2 cellular contexts compared by ENCODE assay signal in genomic region chr1:24643362-24644346, GRCh38.
TF ChIP-seq lines count a peak whose summit lies in the region.

No MANE protein-coding gene starts in this region.

TF ChIP-seq in SK-N-SH treated with all-trans-retinoic acid at 6 μM for 48 hours, 23 proteins besides CTCF, POLR2A, EP300 and RAD21 (continued from another document):
- TF ChIP-seq TSHZ2 (CRISPR knock-in tag; IDR thresholded peaks at IDR 0.05) = no peak
- no peak for TF ChIP-seq ARNTL (CRISPR knock-in tag; IDR thresholded peaks at IDR 0.05; ENCODE audit: borderline replicate concordance, low read depth)
- TF ChIP-seq ZFP3 (CRISPR knock-in tag; IDR thresholded peaks at IDR 0.05) = no peak
- TF ChIP-seq RARB (CRISPR knock-in tag; IDR thresholded peaks at IDR 0.05) = no peak
- TF ChIP-seq, protein P1, sequence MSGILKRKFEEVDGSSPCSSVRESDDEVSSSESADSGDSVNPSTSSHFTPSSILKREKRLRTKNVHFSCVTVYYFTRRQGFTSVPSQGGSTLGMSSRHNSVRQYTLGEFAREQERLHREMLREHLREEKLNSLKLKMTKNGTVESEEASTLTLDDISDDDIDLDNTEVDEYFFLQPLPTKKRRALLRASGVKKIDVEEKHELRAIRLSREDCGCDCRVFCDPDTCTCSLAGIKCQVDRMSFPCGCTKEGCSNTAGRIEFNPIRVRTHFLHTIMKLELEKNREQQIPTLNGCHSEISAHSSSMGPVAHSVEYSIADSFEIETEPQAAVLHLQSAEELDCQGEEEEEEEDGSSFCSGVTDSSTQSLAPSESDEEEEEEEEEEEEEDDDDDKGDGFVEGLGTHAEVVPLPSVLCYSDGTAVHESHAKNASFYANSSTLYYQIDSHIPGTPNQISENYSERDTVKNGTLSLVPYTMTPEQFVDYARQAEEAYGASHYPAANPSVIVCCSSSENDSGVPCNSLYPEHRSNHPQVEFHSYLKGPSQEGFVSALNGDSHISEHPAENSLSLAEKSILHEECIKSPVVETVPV (CRISPR knock-in tag; IDR thresholded peaks at IDR 0.05) = no peak

TF ChIP-seq in HepG2, 621 proteins besides CTCF, POLR2A, EP300 and RAD21 (continued from another document and continues in another):
- TF ChIP-seq LRRFIP1 (CRISPR knock-in tag; conservative IDR thresholded peaks at IDR 0.05) (no peak), ZFP82 (CRISPR knock-in tag; IDR thresholded peaks at IDR 0.05; ENCODE audit: borderline replicate concordance) (no peak), CCAR2 (optimal IDR thresholded peaks at IDR 0.05; ENCODE audit: low read depth, low read length) (no peak), AGO2 (optimal IDR thresholded peaks at IDR 0.05; ENCODE audit: low read depth, low read length) (peak; percentile 82), U2AF2 (IDR thresholded peaks at IDR 0.05; ENCODE audit: low read depth, low read length) (no peak), ZNF263 (CRISPR knock-in tag; IDR thresholded peaks at IDR 0.05) (peak; percentile 70), SOX13 (IDR thresholded peaks at IDR 0.05) (no peak), SOX13 (CRISPR knock-in tag; conservative IDR thresholded peaks at IDR 0.05 in 1 of 2, IDR thresholded peaks at IDR 0.05 in 1 of 2) (no peak), ZMAT3 (CRISPR knock-in tag; conservative IDR thresholded peaks at IDR 0.05) (0 out of 2 replicates have a peak, but pooled peaks have one; percentile 20), SPEN (CRISPR knock-in tag; IDR thresholded peaks at IDR 0.05; ENCODE audit: low read depth) (0 out of 2 replicates have a peak, but pooled peaks have one; percentile 22), ETV5 (CRISPR knock-in tag; IDR thresholded peaks at IDR 0.05; ENCODE audit: borderline replicate concordance) (no peak), ZNF550 (CRISPR knock-in tag; IDR thresholded peaks at IDR 0.05; ENCODE audit: borderline replicate concordance) (no peak), ZNF713 (CRISPR knock-in tag; IDR thresholded peaks at IDR 0.05) (no peak), HMG20B (CRISPR knock-in tag; conservative IDR thresholded peaks at IDR 0.05) (no peak), THRA (CRISPR knock-in tag; IDR thresholded peaks at IDR 0.05; ENCODE audit: borderline replicate concordance) (no peak), TP53 (CRISPR knock-in tag; conservative IDR thresholded peaks at IDR 0.05) (no peak; the same call in 1 of the 2 replicates), BRF2 (CRISPR knock-in tag; IDR thresholded peaks at IDR 0.05) (no peak), FOXO4 (CRISPR knock-in tag; conservative IDR thresholded peaks at IDR 0.05) (no peak), ZNF777 (CRISPR knock-in tag; IDR thresholded peaks at IDR 0.05) (no peak), NAIF1 (CRISPR knock-in tag; IDR thresholded peaks at IDR 0.05; ENCODE audit: borderline replicate concordance) (no peak), ZNF614 (CRISPR knock-in tag; IDR thresholded peaks at IDR 0.05; ENCODE audit: borderline replicate concordance) (no peak), SIX1 (CRISPR knock-in tag; IDR thresholded peaks at IDR 0.05; ENCODE audit: borderline replicate concordance) (no peak), CBX5 (CRISPR knock-in tag; IDR thresholded peaks at IDR 0.05; ENCODE audit: borderline replicate concordance) (no peak), TBX2 (CRISPR knock-in tag; IDR thresholded peaks at IDR 0.05; ENCODE audit: borderline replicate concordance) (peak; percentile 61), ZNF276 (CRISPR knock-in tag; IDR thresholded peaks at IDR 0.05; ENCODE audit: low read depth) (no peak), FIP1L1 (IDR thresholded peaks at IDR 0.05; ENCODE audit: borderline replicate concordance, insufficient read depth, low read depth, low read length) (no peak), MIXL1 (CRISPR knock-in tag; IDR thresholded peaks at IDR 0.05) (no peak), GTF3A (CRISPR knock-in tag; conservative IDR thresholded peaks at IDR 0.05) (no peak)
- TF ChIP-seq, protein P2, sequence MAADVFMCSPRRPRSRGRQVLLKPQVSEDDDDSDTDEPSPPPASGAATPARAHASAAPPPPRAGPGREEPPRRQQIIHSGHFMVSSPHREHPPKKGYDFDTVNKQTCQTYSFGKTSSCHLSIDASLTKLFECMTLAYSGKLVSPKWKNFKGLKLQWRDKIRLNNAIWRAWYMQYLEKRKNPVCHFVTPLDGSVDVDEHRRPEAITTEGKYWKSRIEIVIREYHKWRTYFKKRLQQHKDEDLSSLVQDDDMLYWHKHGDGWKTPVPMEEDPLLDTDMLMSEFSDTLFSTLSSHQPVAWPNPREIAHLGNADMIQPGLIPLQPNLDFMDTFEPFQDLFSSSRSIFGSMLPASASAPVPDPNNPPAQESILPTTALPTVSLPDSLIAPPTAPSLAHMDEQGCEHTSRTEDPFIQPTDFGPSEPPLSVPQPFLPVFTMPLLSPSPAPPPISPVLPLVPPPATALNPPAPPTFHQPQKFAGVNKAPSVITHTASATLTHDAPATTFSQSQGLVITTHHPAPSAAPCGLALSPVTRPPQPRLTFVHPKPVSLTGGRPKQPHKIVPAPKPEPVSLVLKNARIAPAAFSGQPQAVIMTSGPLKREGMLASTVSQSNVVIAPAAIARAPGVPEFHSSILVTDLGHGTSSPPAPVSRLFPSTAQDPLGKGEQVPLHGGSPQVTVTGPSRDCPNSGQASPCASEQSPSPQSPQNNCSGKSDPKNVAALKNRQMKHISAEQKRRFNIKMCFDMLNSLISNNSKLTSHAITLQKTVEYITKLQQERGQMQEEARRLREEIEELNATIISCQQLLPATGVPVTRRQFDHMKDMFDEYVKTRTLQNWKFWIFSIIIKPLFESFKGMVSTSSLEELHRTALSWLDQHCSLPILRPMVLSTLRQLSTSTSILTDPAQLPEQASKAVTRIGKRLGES (CRISPR knock-in tag; IDR thresholded peaks at IDR 0.05; ENCODE audit: borderline replicate concordance) = no peak
- TF ChIP-seq, protein P3, sequence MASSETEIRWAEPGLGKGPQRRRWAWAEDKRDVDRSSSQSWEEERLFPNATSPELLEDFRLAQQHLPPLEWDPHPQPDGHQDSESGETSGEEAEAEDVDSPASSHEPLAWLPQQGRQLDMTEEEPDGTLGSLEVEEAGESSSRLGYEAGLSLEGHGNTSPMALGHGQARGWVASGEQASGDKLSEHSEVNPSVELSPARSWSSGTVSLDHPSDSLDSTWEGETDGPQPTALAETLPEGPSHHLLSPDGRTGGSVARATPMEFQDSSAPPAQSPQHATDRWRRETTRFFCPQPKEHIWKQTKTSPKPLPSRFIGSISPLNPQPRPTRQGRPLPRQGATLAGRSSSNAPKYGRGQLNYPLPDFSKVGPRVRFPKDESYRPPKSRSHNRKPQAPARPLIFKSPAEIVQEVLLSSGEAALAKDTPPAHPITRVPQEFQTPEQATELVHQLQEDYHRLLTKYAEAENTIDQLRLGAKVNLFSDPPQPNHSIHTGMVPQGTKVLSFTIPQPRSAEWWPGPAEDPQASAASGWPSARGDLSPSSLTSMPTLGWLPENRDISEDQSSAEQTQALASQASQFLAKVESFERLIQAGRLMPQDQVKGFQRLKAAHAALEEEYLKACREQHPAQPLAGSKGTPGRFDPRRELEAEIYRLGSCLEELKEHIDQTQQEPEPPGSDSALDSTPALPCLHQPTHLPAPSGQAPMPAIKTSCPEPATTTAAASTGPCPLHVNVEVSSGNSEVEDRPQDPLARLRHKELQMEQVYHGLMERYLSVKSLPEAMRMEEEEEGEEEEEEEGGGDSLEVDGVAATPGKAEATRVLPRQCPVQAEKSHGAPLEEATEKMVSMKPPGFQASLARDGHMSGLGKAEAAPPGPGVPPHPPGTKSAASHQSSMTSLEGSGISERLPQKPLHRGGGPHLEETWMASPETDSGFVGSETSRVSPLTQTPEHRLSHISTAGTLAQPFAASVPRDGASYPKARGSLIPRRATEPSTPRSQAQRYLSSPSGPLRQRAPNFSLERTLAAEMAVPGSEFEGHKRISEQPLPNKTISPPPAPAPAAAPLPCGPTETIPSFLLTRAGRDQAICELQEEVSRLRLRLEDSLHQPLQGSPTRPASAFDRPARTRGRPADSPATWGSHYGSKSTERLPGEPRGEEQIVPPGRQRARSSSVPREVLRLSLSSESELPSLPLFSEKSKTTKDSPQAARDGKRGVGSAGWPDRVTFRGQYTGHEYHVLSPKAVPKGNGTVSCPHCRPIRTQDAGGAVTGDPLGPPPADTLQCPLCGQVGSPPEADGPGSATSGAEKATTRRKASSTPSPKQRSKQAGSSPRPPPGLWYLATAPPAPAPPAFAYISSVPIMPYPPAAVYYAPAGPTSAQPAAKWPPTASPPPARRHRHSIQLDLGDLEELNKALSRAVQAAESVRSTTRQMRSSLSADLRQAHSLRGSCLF (CRISPR knock-in tag; IDR thresholded peaks at IDR 0.05; ENCODE audit: borderline replicate concordance) = no peak
- TF ChIP-seq, protein P4, sequence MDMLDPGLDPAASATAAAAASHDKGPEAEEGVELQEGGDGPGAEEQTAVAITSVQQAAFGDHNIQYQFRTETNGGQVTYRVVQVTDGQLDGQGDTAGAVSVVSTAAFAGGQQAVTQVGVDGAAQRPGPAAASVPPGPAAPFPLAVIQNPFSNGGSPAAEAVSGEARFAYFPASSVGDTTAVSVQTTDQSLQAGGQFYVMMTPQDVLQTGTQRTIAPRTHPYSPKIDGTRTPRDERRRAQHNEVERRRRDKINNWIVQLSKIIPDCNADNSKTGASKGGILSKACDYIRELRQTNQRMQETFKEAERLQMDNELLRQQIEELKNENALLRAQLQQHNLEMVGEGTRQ (IDR thresholded peaks at IDR 0.05; ENCODE audit: low read depth, low read length) = no peak
- TF ChIP-seq, protein P4 (CRISPR knock-in tag; IDR thresholded peaks at IDR 0.05; ENCODE audit: borderline replicate concordance) = no peak
- TF ChIP-seq, protein P5, sequence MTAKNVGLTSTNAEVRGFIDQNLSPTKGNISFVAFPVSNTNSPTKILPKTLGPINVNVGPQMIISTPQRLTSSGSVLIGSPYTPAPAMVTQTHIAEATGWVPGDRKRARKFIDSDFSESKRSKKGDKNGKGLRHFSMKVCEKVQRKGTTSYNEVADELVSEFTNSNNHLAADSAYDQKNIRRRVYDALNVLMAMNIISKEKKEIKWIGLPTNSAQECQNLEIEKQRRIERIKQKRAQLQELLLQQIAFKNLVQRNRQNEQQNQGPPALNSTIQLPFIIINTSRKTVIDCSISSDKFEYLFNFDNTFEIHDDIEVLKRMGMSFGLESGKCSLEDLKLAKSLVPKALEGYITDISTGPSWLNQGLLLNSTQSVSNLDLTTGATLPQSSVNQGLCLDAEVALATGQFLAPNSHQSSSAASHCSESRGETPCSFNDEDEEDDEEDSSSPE (CRISPR knock-in tag; IDR thresholded peaks at IDR 0.05) = no peak
